ENCODE assay signal across 14 cellular contexts in the genomic region with DNA sequence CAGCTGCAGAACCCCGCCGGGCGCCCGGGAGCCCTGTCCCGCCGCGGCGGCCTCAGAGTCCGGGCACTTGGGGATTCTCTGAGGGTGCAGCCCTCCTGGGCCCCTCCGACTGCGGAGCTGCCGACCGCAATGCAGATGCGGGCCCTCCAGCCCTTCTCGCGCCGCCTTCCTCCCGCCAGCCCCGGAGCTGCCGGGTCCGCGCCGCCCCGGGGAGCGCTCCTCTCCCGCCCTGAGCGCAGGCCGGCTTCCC. TPM values are rescaled to one million over a fixed set of nuclear protein-coding genes. Genes with fewer than 3 reads are reported as not detected.
DNase-seq lines count a peak whose midpoint lies in the region; ATAC-seq and TF ChIP-seq lines count a peak whose summit lies in the region.
"Had no signal": no experiment of that assay in that cellular context is flagged by ENCODE, and none has a peak within 500 bp of the region (broad histone marks: within the 10 kb centered on the region; RNA-seq: fewer than 3 reads in every experiment).

No MANE protein-coding gene starts in this region.

- no peaks in the 10 kb centered on the region for H3K36me3 Mint-ChIP-seq in endothelial cell (ENCODE audit: low read depth, unreplicated experiment)

- peak overlapping the region; percentile 47 for H4K12ac ChIP-seq in trophoblast cell (ENCODE audit: low read depth, low read length)

- peaks cover 2% of the 10 kb centered on the region for H3K79me2 ChIP-seq in trophoblast cell (ENCODE audit: control insufficient read depth, insufficient read depth, low read length, poor library complexity)

- H3K4ac ChIP-seq in trophoblast cell (ENCODE audit: low read depth, low read length), result no peak overlapping the region

- TF ChIP-seq CTCF in endothelial cell (IDR thresholded peaks at IDR 0.05; ENCODE audit: unreplicated experiment) (no peak), thyroid gland (IDR thresholded peaks at IDR 0.05) (no peak)

- H3K27me3 ChIP-seq in HUES64 (ENCODE audit: insufficient read depth, low read length) (peaks cover 79% of the 10 kb centered on the region), trophoblast cell (ENCODE audit: insufficient read depth, low read length) (peaks cover 22% of the 10 kb centered on the region), thyroid gland (no peaks in the 10 kb centered on the region)

- no peak overlapping the region for H3K27ac ChIP-seq in HUES64 (ENCODE audit: low read depth, low read length)
- H3K27ac ChIP-seq in trophoblast cell (ENCODE audit: low read depth, low read length), result no peak overlapping the region
- H3K27ac ChIP-seq in thyroid gland, result no peak overlapping the region
- H3K27ac ChIP-seq: C4-2B, HL-60, sigmoid colon had no signal

- H3K4me3 ChIP-seq in HUES64 (ENCODE audit: low read length) (peak overlapping the region; percentile 66), trophoblast cell (ENCODE audit: low read depth, low read length) (peak overlapping the region; percentile 66), thyroid gland (replicated peaks in 1 of 3) (no peak overlapping the region)

- peaks cover 6% of the 10 kb centered on the region for H3K79me1 ChIP-seq in trophoblast cell (ENCODE audit: low read length)

- H3K14ac ChIP-seq in trophoblast cell (ENCODE audit: low read length), result peak overlapping the region; percentile 68

- H4K8ac ChIP-seq in trophoblast cell (ENCODE audit: low read depth, low read length), result peak overlapping the region; percentile 61

- H3K4me1 Mint-ChIP-seq in endothelial cell (ENCODE audit: unreplicated experiment), result peaks cover 4% of the 10 kb centered on the region

- intact Hi-C loops in thyroid gland (cut with DNase I), result no loop called here

- H3K4me1 ChIP-seq in HUES64 (ENCODE audit: insufficient read depth, low read length), result no peaks in the 10 kb centered on the region
- peaks cover 9 to 15% of the 10 kb centered on the region in 2 experiments for H3K4me1 ChIP-seq in trophoblast cell (ENCODE audit: control insufficient read depth in 1 of 2, insufficient read depth in 2 of 2, low read length in 2 of 2)
- no peaks in the 10 kb centered on the region for H3K4me1 ChIP-seq in thyroid gland

- H3K18ac ChIP-seq in trophoblast cell (ENCODE audit: low read length), result peak overlapping the region; percentile 64

- H3K36me3 ChIP-seq in HUES64 (ENCODE audit: insufficient read depth, low read length), result no peaks in the 10 kb centered on the region
- H3K36me3 ChIP-seq in trophoblast cell (ENCODE audit: control insufficient read depth in 1 of 2, insufficient read depth in 2 of 2, low read length in 2 of 2), result no peaks in the 10 kb centered on the region
- H3K36me3 ChIP-seq in thyroid gland, result no peaks in the 10 kb centered on the region
- H3K36me3 ChIP-seq: sigmoid colon had no signal

- H3K4me2 ChIP-seq in trophoblast cell (ENCODE audit: low read length), result peak overlapping the region; percentile 77

- H3K27me3 Mint-ChIP-seq in endothelial cell (ENCODE audit: unreplicated experiment), result peaks cover 27% of the 10 kb centered on the region

- peak overlapping the region; percentile 45 for H4K91ac ChIP-seq in trophoblast cell (ENCODE audit: low read depth, low read length)

- no peaks in the 10 kb centered on the region for H3K9me3 Mint-ChIP-seq in endothelial cell (ENCODE audit: unreplicated experiment)

- no peak overlapping the region for H3K23ac ChIP-seq in trophoblast cell (ENCODE audit: low read length)

- H3K9me3 ChIP-seq in HUES64 (ENCODE audit: insufficient read depth, low read depth, low read length) (no peaks in the 10 kb centered on the region), trophoblast cell (ENCODE audit: insufficient read depth, low read depth, low read length) (no peaks in the 10 kb centered on the region), thyroid gland (no peaks in the 10 kb centered on the region)
- H3K9me3 ChIP-seq: sigmoid colon had no signal

- peak overlapping the region; percentile 34 for H2BK12ac ChIP-seq in trophoblast cell (ENCODE audit: low read length)

- ATAC-seq in GM18907 (IDR thresholded peaks at IDR 0.05; ENCODE audit: unreplicated experiment), result no peak

- H3K4me3 Mint-ChIP-seq in endothelial cell (ENCODE audit: unreplicated experiment), result no peak overlapping the region

- WGBS in HUES64, result under 1% methylated on average over 28 of the region's 28 CpGs
- WGBS in trophoblast cell (ENCODE audit: extremely low coverage, insufficient coverage, insufficient read length), result no CpG with 5 or more reads among the region's 28 CpGs
- WGBS in thyroid gland, 2 donors, result 0% methylated on average over 7 of the region's 28 CpGs; no CpG with 5 or more reads in 1 of the 2 donors

- H3K9ac ChIP-seq in HUES64 (ENCODE audit: low read depth, low read length) (peak overlapping the region; percentile 54), trophoblast cell (ENCODE audit: low read length) (no peak overlapping the region)

- H2BK120ac ChIP-seq in trophoblast cell (ENCODE audit: insufficient read depth, low read length, poor library complexity), result peak overlapping the region; percentile 46

- H2BK5ac ChIP-seq in trophoblast cell (ENCODE audit: low read depth, low read length, poor library complexity), result no peak overlapping the region

- DNase-seq in AG08396 (ENCODE audit: low spot score) (peak; percentile 40), endothelial cell (ENCODE audit: low spot score) (peak; percentile 21), trophoblast cell (no peak), MV-4-11 (lab: John Stamatoyannopoulos, UW) (no peak), thyroid gland (no peak), HPDE6-E6E7 (ENCODE audit: extremely low spot score) (no peak)
- DNase-seq: GF-D8, sigmoid colon had no signal

- peak overlapping the region; percentile 75 for H2AFZ ChIP-seq in trophoblast cell (ENCODE audit: insufficient read depth, low read length, poor library complexity)

- TF ChIP-seq POLR2A in thyroid gland (IDR thresholded peaks at IDR 0.05), result no peak

- no peak overlapping the region for H2AK5ac ChIP-seq in trophoblast cell (ENCODE audit: low read length)

- H3K27ac Mint-ChIP-seq in endothelial cell (ENCODE audit: unreplicated experiment), result no peak overlapping the region

RNA-seq across cellular contexts. Expression of a gene that starts 0.3 kb away (rescaled TPM):
- polyA plus RNA-seq in HUES64 (2013, experiment 1 of 2), result 0.40 TPM
- polyA plus RNA-seq in HUES64 (2013, experiment 2 of 2), result 0.57 TPM
- total RNA-seq in endothelial cell (ENCODE audit: unreplicated experiment), result 0.03 TPM
- polyA plus RNA-seq in trophoblast cell (2013), result 28.9 and 30.8 TPM in 2 replicates
- total RNA-seq in thyroid gland, result under 1 TPM in 3 of 4 donors, not detected in 1; 0.13 to 0.73 (median 0.25) TPM
- total RNA-seq: activated CD8-positive, alpha-beta memory T cell treated with anti-CD3 and anti-CD28 coated beads for 36 hours; NCI-H460 had no signal

Comparison
In these comparisons a context has a peak if more than half of its experiments do, and no peak if none do; other contexts are left out.
1. DNase-seq: peak in AG08396 (single experiment) and endothelial cell (single experiment); none in trophoblast cell (0 of 2), MV-4-11 (single experiment), thyroid gland (0 of 2) and HPDE6-E6E7 (single experiment).
2. H3K4me3 ChIP-seq: peak in HUES64 (single experiment) and trophoblast cell (single experiment); none in thyroid gland (0 of 3).